8 cellular contexts compared by ENCODE assay signal in genomic region chr1:180228648-180229482, GRCh38. TPM values are rescaled to one million over a fixed set of nuclear protein-coding genes. Genes with fewer than 3 reads are reported as not detected.
DNase-seq lines count a peak whose midpoint lies in the region; ATAC-seq and TF ChIP-seq lines count a peak whose summit lies in the region.

No MANE protein-coding gene starts in this region.

- ATAC-seq in HG02885 (IDR thresholded peaks at IDR 0.05; ENCODE audit: poor library complexity, unreplicated experiment) (peak; percentile 30), GM21423 (IDR thresholded peaks at IDR 0.05; ENCODE audit: unreplicated experiment) (no peak)
- peak; percentile 13 for ATAC-seq in activated CD8-positive, alpha-beta T cell treated with anti-CD3 and anti-CD28 coated beads, Interleukin-2, amount 10 ng/mL, durations not matched to agents 7 days and 5 days

- peaks cover 69% of the 10 kb centered on the region for H3K27me3 Mint-ChIP-seq in activated CD8-positive, alpha-beta T cell treated with anti-CD3 and anti-CD28 coated beads, Interleukin-2, amount 10 ng/mL, durations not matched to agents 7 days and 5 days (ENCODE audit: low read depth)

- peaks cover 18% of the 10 kb centered on the region for H3K4me1 Mint-ChIP-seq in activated CD8-positive, alpha-beta T cell treated with anti-CD3 and anti-CD28 coated beads, Interleukin-2, amount 10 ng/mL, durations not matched to agents 7 days and 5 days (ENCODE audit: low read depth)

- H3K9me3 ChIP-seq in hepatocyte (ENCODE audit: low read depth) (no peaks in the 10 kb centered on the region), uterus (no peaks in the 10 kb centered on the region)

- H4K20me1 ChIP-seq in hepatocyte (ENCODE audit: insufficient read depth, poor library complexity, severe bottlenecking): no peaks in the 10 kb centered on the region

- peak overlapping the region; percentile 53 for H3K4me3 Mint-ChIP-seq in activated CD8-positive, alpha-beta T cell treated with anti-CD3 and anti-CD28 coated beads, Interleukin-2, amount 10 ng/mL, durations not matched to agents 7 days and 5 days

- H3K27ac Mint-ChIP-seq in activated CD8-positive, alpha-beta T cell treated with anti-CD3 and anti-CD28 coated beads, Interleukin-2, amount 10 ng/mL, durations not matched to agents 7 days and 5 days: no peak overlapping the region

- no peaks in the 10 kb centered on the region for H3K36me3 Mint-ChIP-seq in activated CD8-positive, alpha-beta T cell treated with anti-CD3 and anti-CD28 coated beads, Interleukin-2, amount 10 ng/mL, durations not matched to agents 7 days and 5 days (ENCODE audit: low read depth)

- peak overlapping the region; percentile 100 for H3K4me2 ChIP-seq in hepatocyte

- no peak for TF ChIP-seq POLR2A in uterus (IDR thresholded peaks at IDR 0.05)

- intact Hi-C loops in uterus (cut with DNase I; ENCODE audit: low total_unique reads): no loop called here

- DNase-seq in ELF-1 (ENCODE audit: low read depth, low spot score) (peak; percentile 54), hepatocyte (ENCODE audit: low spot score) (no peak), uterus (no peak), dermis blood vessel endothelial cell (no peak)
- no peak for DNase-seq in activated CD8-positive, alpha-beta T cell treated with anti-CD3 and anti-CD28 coated beads, Interleukin-2, amount 10 ng/mL, durations not matched to agents 7 days and 5 days

- H3K27ac ChIP-seq in hepatocyte (no peak overlapping the region), skin epidermis (no peak overlapping the region), uterus (no peak overlapping the region)

- H3K9me3 Mint-ChIP-seq in activated CD8-positive, alpha-beta T cell treated with anti-CD3 and anti-CD28 coated beads, Interleukin-2, amount 10 ng/mL, durations not matched to agents 7 days and 5 days (ENCODE audit: insufficient read depth): no peaks in the 10 kb centered on the region

- POLR2A ChIA-PET in activated CD8-positive, alpha-beta T cell treated with anti-CD3 and anti-CD28 coated beads, Interleukin-2, amount 10 ng/mL, durations not matched to agents 7 days and 5 days (lab: Charles Lee): no interaction called here

- CTCF ChIA-PET in activated CD8-positive, alpha-beta T cell treated with anti-CD3 and anti-CD28 coated beads, Interleukin-2, amount 10 ng/mL, durations not matched to agents 7 days and 5 days (lab: Charles Lee): no interaction called here

- TF ChIP-seq CTCF in hepatocyte (IDR thresholded peaks at IDR 0.05; ENCODE audit: poor library complexity): no peak
- TF ChIP-seq CTCF in uterus (IDR thresholded peaks at IDR 0.05): no peak

- H3K79me2 ChIP-seq in hepatocyte: no peaks in the 10 kb centered on the region

- H3K27me3 ChIP-seq in hepatocyte (peaks cover 98% of the 10 kb centered on the region), uterus (peaks cover 41 to 54% of the 10 kb centered on the region in 2 donors)

- H3K36me3 ChIP-seq in hepatocyte (replicated peaks; ENCODE audit: insufficient read depth, low read depth) (no peaks in the 10 kb centered on the region), uterus (no peaks in the 10 kb centered on the region)

- H3K4me3 ChIP-seq in hepatocyte (peak overlapping the region; percentile 55), skin epidermis (peak overlapping the region; percentile 31 to 53 (median 40)), uterus (peak overlapping the region in 1 of 2 donors; percentile 44)

- peak overlapping the region; percentile 52 for H2AFZ ChIP-seq in hepatocyte

- 4% methylated on average over 49 of the region's 57 CpGs for WGBS in hepatocyte (ENCODE audit: low lambda C conversion rate, missing lambda C conversion rate)

- peaks cover 25% of the 10 kb centered on the region for H3K4me1 ChIP-seq in hepatocyte (ENCODE audit: insufficient read depth)
- H3K4me1 ChIP-seq in uterus: peaks cover 0 to 21% of the 10 kb centered on the region in 2 donors

- H3K9me2 ChIP-seq in hepatocyte (replicated peaks; ENCODE audit: insufficient read depth): no peaks in the 10 kb centered on the region

RNA-seq across cellular contexts. Expression of gene LHX4, which starts 1.2 kb away (rescaled TPM):
- total RNA-seq in activated CD8-positive, alpha-beta T cell treated with anti-CD3 and anti-CD28 coated beads, Interleukin-2, amount 10 ng/mL, durations not matched to agents 7 days and 5 days: not detected
- total RNA-seq in hepatocyte (0.03 TPM in 1 of 2 replicates, not detected in the other), uterus (not detected), dermis blood vessel endothelial cell (not detected in 2 replicates)
- 0.28 and 0.49 TPM in 2 replicates for polyA plus RNA-seq in hepatocyte
